Comparison of ENCODE assay signal across 19 cellular contexts in the genomic region with DNA sequence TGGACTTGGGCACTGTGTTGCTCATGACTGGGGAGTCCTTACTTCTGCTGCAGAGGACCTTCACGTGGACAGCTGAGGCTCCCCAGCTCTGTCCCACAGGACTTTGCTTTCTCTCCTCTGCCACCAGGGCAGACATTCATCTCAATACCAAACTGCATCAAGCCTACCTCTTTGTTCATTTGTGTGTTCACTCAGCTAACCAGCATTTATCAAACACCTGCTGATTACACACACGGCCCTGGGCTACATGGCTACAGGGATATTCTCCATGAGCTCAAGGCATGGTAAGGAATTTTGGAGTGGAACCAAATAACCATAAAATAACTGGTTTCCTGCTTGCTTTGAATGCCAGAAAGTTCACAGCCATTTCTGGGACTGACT. TPM values are rescaled to one million over a fixed set of nuclear protein-coding genes. Genes with fewer than 3 reads are reported as not detected.
DNase-seq lines count a peak whose midpoint lies in the region; ATAC-seq lines count a peak whose summit lies in the region.
"Had no signal": no experiment of that assay in that cellular context is flagged by ENCODE, and none has a peak within 500 bp of the region (broad histone marks: within the 10 kb centered on the region; RNA-seq: fewer than 3 reads in every experiment).

No MANE protein-coding gene starts in this region.

- no peak overlapping the region for H3K9ac ChIP-seq in rectal smooth muscle tissue (ENCODE audit: low read length)

- DNase-seq in SJCRH30: peak in 1 of 2 experiments; percentile 62
- no peak for DNase-seq in globus pallidus (ENCODE audit: low spot score)
- no peak for DNase-seq in posterior cingulate gyrus
- DNase-seq: activated CD8-positive, alpha-beta memory T cell treated with anti-CD3 and anti-CD28 coated beads, Interleukin-2, amount 10 ng/mL, durations not matched to agents 7 days and 5 days; activated naive CD4-positive, alpha-beta T cell treated with Interleukin-2 at 50 U/mL for 16 hours; body of pancreas; left colon; stimulated activated CD4-positive, alpha-beta T cell treated with anti-CD3 and anti-CD28 coated beads, Interleukin-15, amount 100 ng/mL, for 24 hours; SW 1271 had no signal

- H3K27me3 ChIP-seq in SJCRH30 (no peaks in the 10 kb centered on the region), rectal smooth muscle tissue (ENCODE audit: control insufficient read depth, insufficient read depth, low read length) (no peaks in the 10 kb centered on the region)
- H3K27me3 ChIP-seq: body of pancreas, hepatocyte had no signal

- H3K4me3 ChIP-seq in SJCRH30 (no peak overlapping the region), rectal smooth muscle tissue (ENCODE audit: low read length) (no peak overlapping the region)
- H3K4me3 ChIP-seq: body of pancreas, hepatocyte, prostate gland had no signal

- intact Hi-C loops in posterior cingulate gyrus (cut with DNase I): no loop called here

- H3K36me3 ChIP-seq in SJCRH30 (peaks cover 73% of the 10 kb centered on the region), rectal smooth muscle tissue (ENCODE audit: control insufficient read depth, insufficient read depth, low read length) (peaks cover 32% of the 10 kb centered on the region)

- H3K27ac ChIP-seq in SJCRH30: peak overlapping the region; percentile 43
- H3K27ac ChIP-seq in rectal smooth muscle tissue (ENCODE audit: low read depth, low read length): peak overlapping the region; percentile 30
- H3K27ac ChIP-seq: body of pancreas, hepatocyte, prostate gland had no signal

- peaks cover 42% of the 10 kb centered on the region for H3K4me1 ChIP-seq in SJCRH30
- H3K4me1 ChIP-seq in rectal smooth muscle tissue (ENCODE audit: control insufficient read depth, insufficient read depth, low read length): peaks cover 7% of the 10 kb centered on the region

- peak; percentile 5 for ATAC-seq in GM18498 (IDR thresholded peaks at IDR 0.05; ENCODE audit: unreplicated experiment)
- peak; percentile 5 for ATAC-seq in HG02571 (IDR thresholded peaks at IDR 0.05; ENCODE audit: unreplicated experiment)
- ATAC-seq in GM21619 (IDR thresholded peaks at IDR 0.05; ENCODE audit: unreplicated experiment): no peak
- ATAC-seq in GM19397 (IDR thresholded peaks at IDR 0.05; ENCODE audit: unreplicated experiment): no peak
- ATAC-seq: activated CD8-positive, alpha-beta memory T cell treated with anti-CD3 and anti-CD28 coated beads, Interleukin-2, amount 10 ng/mL, durations not matched to agents 7 days and 5 days; body of pancreas; left colon had no signal

- no peaks in the 10 kb centered on the region for H3K9me3 ChIP-seq in SJCRH30 (replicated peaks)
- H3K9me3 ChIP-seq: body of pancreas, prostate gland had no signal

RNA-seq across cellular contexts. Expression of a gene that starts 54.6 kb away (rescaled TPM):
- total RNA-seq in SJCRH30 (2014; rRNA removed; shearing (Covaris generic)): 0.04 TPM in 1 of 2 replicates, not detected in the other
- total RNA-seq: activated CD8-positive, alpha-beta memory T cell treated with anti-CD3 and anti-CD28 coated beads, Interleukin-2, amount 10 ng/mL, durations not matched to agents 7 days and 5 days; dermis microvascular lymphatic vessel endothelial cell; fibroblast of lung; myocyte had no signal

Comparison
In these comparisons a context has a peak if more than half of its experiments do, and no peak if none do; other contexts are left out.
1. ATAC-seq: peak in GM18498 (single experiment) and HG02571 (single experiment); none in GM21619 (single experiment) and GM19397 (single experiment).